In genomic region chr15:51737538-51738305, GRCh38 we compare ENCODE assay signal across 8 cellular contexts. TPM values are rescaled to one million over a fixed set of nuclear protein-coding genes. Genes with fewer than 3 reads are reported as not detected.
DNase-seq lines count a peak whose midpoint lies in the region; ATAC-seq and TF ChIP-seq lines count a peak whose summit lies in the region.

Gene LYSMD2, minus strand, starts transcription at chr15:51737655. Its CDS starts 33 bp downstream, at chr15:51737622.

- peak; percentile 82 for ATAC-seq in left colon

- H3K9me3 Mint-ChIP-seq in chondrocyte (ENCODE audit: low read depth): no peaks in the 10 kb centered on the region

- peak; percentile 89 for DNase-seq in GM03348 (ENCODE audit: low spot score)
- DNase-seq in H4 (ENCODE audit: low spot score): no peak
- DNase-seq in NAMALWA (ENCODE audit: low spot score): peak; percentile 59
- peak; percentile 30 to 53 (median 42) for DNase-seq in activated CD4-positive, CD25-positive, alpha-beta regulatory T cell (lab: John Stamatoyannopoulos, UW)
- DNase-seq in chondrocyte (ENCODE audit: low spot score): no peak
- DNase-seq in left colon: peak; percentile 63 to 83
- peak; percentile 51 for DNase-seq in stimulated activated CD4-positive, alpha-beta T cell treated with anti-CD3 and anti-CD28 coated beads, Interleukin-1b, Interleukin-23, amount 100 ng/mL, for 48 hours
- no peak for DNase-seq in foreskin melanocyte

- no peak within 1 kb of the TSS for H3K27ac Mint-ChIP-seq in chondrocyte (ENCODE audit: unreplicated experiment)

- peak within 1 kb of the TSS; percentile 66 for H3K4me3 Mint-ChIP-seq in chondrocyte (ENCODE audit: unreplicated experiment)

- intact Hi-C loops in left colon (cut with DNase I, micrococcal nuclease): no loop called here

- TF ChIP-seq CTCF in chondrocyte (IDR thresholded peaks at IDR 0.05): no peak

- peaks cover 4% of the 10 kb centered on the region for H3K27me3 Mint-ChIP-seq in chondrocyte (ENCODE audit: low read depth)

- H3K36me3 Mint-ChIP-seq in chondrocyte (ENCODE audit: low read depth): peaks cover 1% of the 10 kb centered on the region

- peaks cover 15% of the 10 kb centered on the region for H3K4me1 Mint-ChIP-seq in chondrocyte (ENCODE audit: low read depth)

RNA-seq across cellular contexts. Expression of gene LYSMD2, which starts in this region (rescaled TPM):
- total RNA-seq in H4 (2014; rRNA removed; shearing (Covaris generic)): 19.3 and 21.3 TPM in 2 replicates
- total RNA-seq in chondrocyte: 1.5 to 2.7 TPM (median 2.6 TPM) in 3 replicates
- 1 to 10 TPM; 6.6 to 7.3 TPM for total RNA-seq in left colon

Comparison
In these comparisons a context has a peak if more than half of its experiments do, and no peak if none do; other contexts are left out.
1. DNase-seq: peak in GM03348 (single experiment), NAMALWA (single experiment), activated CD4-positive, CD25-positive, alpha-beta regulatory T cell (4 of 4), left colon (2 of 2) and stimulated activated CD4-positive, alpha-beta T cell treated with anti-CD3 and anti-CD28 coated beads, Interleukin-1b, Interleukin-23, amount 100 ng/mL, for 48 hours (single experiment); none in H4 (single experiment), chondrocyte (single experiment) and foreskin melanocyte (single experiment).